ENCODE assay signal across 1 cellular context in the genomic region with DNA sequence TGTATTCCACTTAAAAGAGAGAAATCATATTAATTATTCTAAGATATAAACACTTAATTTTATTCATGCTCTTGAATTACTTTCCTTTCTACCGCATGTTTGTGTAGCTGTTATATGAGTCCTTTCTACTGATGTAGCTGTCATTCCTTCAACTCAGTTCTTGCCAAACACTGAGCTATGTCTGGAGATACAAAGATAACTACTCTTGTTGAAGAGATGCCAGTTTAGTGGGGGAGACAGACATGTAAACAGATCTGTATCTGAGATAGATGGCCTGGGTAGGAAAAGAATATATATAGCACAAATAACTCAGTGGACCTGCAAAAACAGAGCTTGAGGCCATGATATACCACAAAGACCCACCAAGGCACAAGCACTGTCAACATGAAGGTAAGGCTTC.
TF ChIP-seq lines count a peak whose summit lies in the region.

No MANE protein-coding gene starts in this region.

TF ChIP-seq in SK-N-SH, 30 proteins besides CTCF, POLR2A, EP300 and RAD21 (continued from another document):
- TF ChIP-seq, protein P1, sequence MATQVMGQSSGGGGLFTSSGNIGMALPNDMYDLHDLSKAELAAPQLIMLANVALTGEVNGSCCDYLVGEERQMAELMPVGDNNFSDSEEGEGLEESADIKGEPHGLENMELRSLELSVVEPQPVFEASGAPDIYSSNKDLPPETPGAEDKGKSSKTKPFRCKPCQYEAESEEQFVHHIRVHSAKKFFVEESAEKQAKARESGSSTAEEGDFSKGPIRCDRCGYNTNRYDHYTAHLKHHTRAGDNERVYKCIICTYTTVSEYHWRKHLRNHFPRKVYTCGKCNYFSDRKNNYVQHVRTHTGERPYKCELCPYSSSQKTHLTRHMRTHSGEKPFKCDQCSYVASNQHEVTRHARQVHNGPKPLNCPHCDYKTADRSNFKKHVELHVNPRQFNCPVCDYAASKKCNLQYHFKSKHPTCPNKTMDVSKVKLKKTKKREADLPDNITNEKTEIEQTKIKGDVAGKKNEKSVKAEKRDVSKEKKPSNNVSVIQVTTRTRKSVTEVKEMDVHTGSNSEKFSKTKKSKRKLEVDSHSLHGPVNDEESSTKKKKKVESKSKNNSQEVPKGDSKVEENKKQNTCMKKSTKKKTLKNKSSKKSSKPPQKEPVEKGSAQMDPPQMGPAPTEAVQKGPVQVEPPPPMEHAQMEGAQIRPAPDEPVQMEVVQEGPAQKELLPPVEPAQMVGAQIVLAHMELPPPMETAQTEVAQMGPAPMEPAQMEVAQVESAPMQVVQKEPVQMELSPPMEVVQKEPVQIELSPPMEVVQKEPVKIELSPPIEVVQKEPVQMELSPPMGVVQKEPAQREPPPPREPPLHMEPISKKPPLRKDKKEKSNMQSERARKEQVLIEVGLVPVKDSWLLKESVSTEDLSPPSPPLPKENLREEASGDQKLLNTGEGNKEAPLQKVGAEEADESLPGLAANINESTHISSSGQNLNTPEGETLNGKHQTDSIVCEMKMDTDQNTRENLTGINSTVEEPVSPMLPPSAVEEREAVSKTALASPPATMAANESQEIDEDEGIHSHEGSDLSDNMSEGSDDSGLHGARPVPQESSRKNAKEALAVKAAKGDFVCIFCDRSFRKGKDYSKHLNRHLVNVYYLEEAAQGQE (IDR thresholded peaks at IDR 0.05; ENCODE audit: low read depth, low read length): no peak
- TF ChIP-seq RXRA (IDR thresholded peaks at IDR 0.05; ENCODE audit: borderline replicate concordance, low read depth) (0 out of 2 replicates have a peak, but pooled peaks have one; percentile 13), FOXM1 (IDR thresholded peaks at IDR 0.05; ENCODE audit: low read depth) (no peak), NRF1 (IDR thresholded peaks at IDR 0.05; ENCODE audit: low read depth, low read length) (no peak), NFIC (IDR thresholded peaks at IDR 0.05; ENCODE audit: borderline replicate concordance) (peak; percentile 87), TAF1 (IDR thresholded peaks at IDR 0.05; ENCODE audit: borderline replicate concordance, low read depth, low read length) (no peak), JUND (IDR thresholded peaks at IDR 0.05) (peak; percentile 52), CHD2 (IDR thresholded peaks at IDR 0.05; ENCODE audit: low read length, partially characterized antibody) (peak; percentile 29), TEAD4 (IDR thresholded peaks at IDR 0.05; ENCODE audit: borderline replicate concordance, insufficient read depth) (no peak), TCF12 (IDR thresholded peaks at IDR 0.05) (peak; percentile 84), MEF2A (IDR thresholded peaks at IDR 0.05; ENCODE audit: borderline replicate concordance, low read depth) (0 out of 2 replicates have a peak, but pooled peaks have one; percentile 9), GATA2 (CRISPR knock-in tag; IDR thresholded peaks at IDR 0.05) (peak; percentile 86), POLR2AphosphoS5 (IDR thresholded peaks at IDR 0.05; ENCODE audit: low read depth, low read length) (peak; percentile 65; the same call in 1 of the 2 replicates), YY1 (IDR thresholded peaks at IDR 0.05; ENCODE audit: low read depth) (no peak), SIN3A (IDR thresholded peaks at IDR 0.05; ENCODE audit: borderline replicate concordance, low read depth, low read length) (no peak), EZH2phosphoT487 (IDR thresholded peaks at IDR 0.05; ENCODE audit: borderline replicate concordance, low read depth) (no peak)
- TF ChIP-seq, protein P2, sequence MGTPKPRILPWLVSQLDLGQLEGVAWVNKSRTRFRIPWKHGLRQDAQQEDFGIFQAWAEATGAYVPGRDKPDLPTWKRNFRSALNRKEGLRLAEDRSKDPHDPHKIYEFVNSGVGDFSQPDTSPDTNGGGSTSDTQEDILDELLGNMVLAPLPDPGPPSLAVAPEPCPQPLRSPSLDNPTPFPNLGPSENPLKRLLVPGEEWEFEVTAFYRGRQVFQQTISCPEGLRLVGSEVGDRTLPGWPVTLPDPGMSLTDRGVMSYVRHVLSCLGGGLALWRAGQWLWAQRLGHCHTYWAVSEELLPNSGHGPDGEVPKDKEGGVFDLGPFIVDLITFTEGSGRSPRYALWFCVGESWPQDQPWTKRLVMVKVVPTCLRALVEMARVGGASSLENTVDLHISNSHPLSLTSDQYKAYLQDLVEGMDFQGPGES (IDR thresholded peaks at IDR 0.05; ENCODE audit: low read depth, low read length): no peak
- TF ChIP-seq, protein P3, sequence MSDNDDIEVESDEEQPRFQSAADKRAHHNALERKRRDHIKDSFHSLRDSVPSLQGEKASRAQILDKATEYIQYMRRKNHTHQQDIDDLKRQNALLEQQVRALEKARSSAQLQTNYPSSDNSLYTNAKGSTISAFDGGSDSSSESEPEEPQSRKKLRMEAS (IDR thresholded peaks at IDR 0.05; ENCODE audit: low read depth): no peak
- TF ChIP-seq, protein P4, sequence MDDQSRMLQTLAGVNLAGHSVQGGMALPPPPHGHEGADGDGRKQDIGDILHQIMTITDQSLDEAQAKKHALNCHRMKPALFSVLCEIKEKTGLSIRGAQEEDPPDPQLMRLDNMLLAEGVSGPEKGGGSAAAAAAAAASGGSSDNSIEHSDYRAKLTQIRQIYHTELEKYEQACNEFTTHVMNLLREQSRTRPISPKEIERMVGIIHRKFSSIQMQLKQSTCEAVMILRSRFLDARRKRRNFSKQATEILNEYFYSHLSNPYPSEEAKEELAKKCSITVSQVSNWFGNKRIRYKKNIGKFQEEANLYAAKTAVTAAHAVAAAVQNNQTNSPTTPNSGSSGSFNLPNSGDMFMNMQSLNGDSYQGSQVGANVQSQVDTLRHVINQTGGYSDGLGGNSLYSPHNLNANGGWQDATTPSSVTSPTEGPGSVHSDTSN (IDR thresholded peaks at IDR 0.05): peak; percentile 83
- TF ChIP-seq, protein P5, sequence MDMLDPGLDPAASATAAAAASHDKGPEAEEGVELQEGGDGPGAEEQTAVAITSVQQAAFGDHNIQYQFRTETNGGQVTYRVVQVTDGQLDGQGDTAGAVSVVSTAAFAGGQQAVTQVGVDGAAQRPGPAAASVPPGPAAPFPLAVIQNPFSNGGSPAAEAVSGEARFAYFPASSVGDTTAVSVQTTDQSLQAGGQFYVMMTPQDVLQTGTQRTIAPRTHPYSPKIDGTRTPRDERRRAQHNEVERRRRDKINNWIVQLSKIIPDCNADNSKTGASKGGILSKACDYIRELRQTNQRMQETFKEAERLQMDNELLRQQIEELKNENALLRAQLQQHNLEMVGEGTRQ (IDR thresholded peaks at IDR 0.05; ENCODE audit: borderline replicate concordance, low read depth, low read length): no peak
TF ChIP-seq in SK-N-SH: peak in this region for 9.
